Comparison of ENCODE assay signal across 10 cellular contexts in the genomic region with DNA sequence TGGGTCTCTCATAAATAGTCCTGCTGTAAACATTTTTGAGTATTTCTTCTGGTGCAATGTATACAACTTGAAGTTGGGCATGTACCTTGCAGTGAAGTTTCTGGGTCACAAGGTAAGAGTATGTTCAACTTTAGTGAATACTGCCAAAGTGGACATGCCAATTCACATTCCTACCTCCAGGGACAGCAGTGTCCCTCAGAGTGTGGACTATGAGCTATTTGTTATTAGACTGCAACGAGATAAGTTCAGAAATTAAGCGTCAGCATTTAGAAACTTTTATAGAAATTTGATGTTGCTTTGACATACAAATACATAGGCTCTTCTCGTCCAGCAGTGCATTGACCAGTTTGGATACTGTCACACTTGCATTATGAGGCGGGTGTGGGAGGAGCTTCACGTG. TPM values are rescaled to one million over a fixed set of nuclear protein-coding genes. Genes with fewer than 3 reads are reported as not detected.
DNase-seq lines count a peak whose midpoint lies in the region; ATAC-seq and TF ChIP-seq lines count a peak whose summit lies in the region.
"Had no signal": no experiment of that assay in that cellular context is flagged by ENCODE, and none has a peak within 500 bp of the region (broad histone marks: within the 10 kb centered on the region; RNA-seq: fewer than 3 reads in every experiment).

No MANE protein-coding gene starts in this region.

- H3K27me3 ChIP-seq in parathyroid adenoma (ENCODE audit: control insufficient read depth, insufficient read depth, low read length) = no peaks in the 10 kb centered on the region

- no peak overlapping the region for H3K27ac Mint-ChIP-seq in Calu3 (ENCODE audit: unreplicated experiment)

- no peak for TF ChIP-seq POLR2A in NB4 (IDR thresholded peaks at IDR 0.05; ENCODE audit: extremely low read depth, insufficient read length)

- H3K9ac ChIP-seq in parathyroid adenoma = no peak overlapping the region

- H3K4me3 ChIP-seq in NB4 (ENCODE audit: low read depth, low read length) (no peak overlapping the region), epithelial cell of esophagus (ENCODE audit: low read length) (no peak overlapping the region), parathyroid adenoma (ENCODE audit: low read depth, low read length) (no peak overlapping the region)
- H3K4me3 ChIP-seq: HAP-1 had no signal

- peaks cover 12% of the 10 kb centered on the region for H3K36me3 Mint-ChIP-seq in Calu3 (ENCODE audit: insufficient read depth, unreplicated experiment)

- no peaks in the 10 kb centered on the region for H3K79me2 ChIP-seq in parathyroid adenoma

- CTCF ChIA-PET in Calu3 (lab: Charles Lee) = interaction anchor here (1.0 kb wide), 3 partner anchors 49 to 465 kb away, joined by 3 to 6 read pairs (median 4); no protein-coding TSS in a partner anchor

- H3K36me3 ChIP-seq in parathyroid adenoma (ENCODE audit: control insufficient read depth, insufficient read depth, low read length) = no peaks in the 10 kb centered on the region
- H3K36me3 ChIP-seq: HAP-1 had no signal

- no peak overlapping the region for H3K4me3 Mint-ChIP-seq in Calu3 (ENCODE audit: low read depth, unreplicated experiment)

- ATAC-seq in HG03460 (IDR thresholded peaks at IDR 0.05; ENCODE audit: unreplicated experiment) = no peak
- ATAC-seq in GM21825 (IDR thresholded peaks at IDR 0.05; ENCODE audit: unreplicated experiment) = no peak
- no peak for ATAC-seq in HG03280 (IDR thresholded peaks at IDR 0.05; ENCODE audit: unreplicated experiment)

- H3K27me3 Mint-ChIP-seq in Calu3 (ENCODE audit: unreplicated experiment) = peaks cover 14% of the 10 kb centered on the region

- BruUV-seq in Calu3 (replicated peaks; lab: Mats Ljungman, UMichigan) = no TSS peak

- no peak overlapping the region for H3K27ac ChIP-seq in parathyroid adenoma

- no peaks in the 10 kb centered on the region for H3K9me3 ChIP-seq in parathyroid adenoma (ENCODE audit: control insufficient read depth, low read length)
- H3K9me3 ChIP-seq: HAP-1 had no signal

- intact Hi-C loops in Calu3 (cut with micrococcal nuclease; ENCODE audit: unreplicated experiment) = no loop called here

- H3K4me1 ChIP-seq in parathyroid adenoma = no peaks in the 10 kb centered on the region

- H3K4me1 Mint-ChIP-seq in Calu3 (ENCODE audit: low read depth, unreplicated experiment) = peaks cover 51% of the 10 kb centered on the region

- peaks cover 4% of the 10 kb centered on the region for H3K9me3 Mint-ChIP-seq in Calu3 (ENCODE audit: low read depth, unreplicated experiment)

- no peak overlapping the region for H3K4me2 ChIP-seq in parathyroid adenoma (ENCODE audit: low read length)

- DNase-seq in Calu3 (peak; percentile 55), NB4 (ENCODE audit: low read depth) (no peak), epithelial cell of esophagus (ENCODE audit: low read depth) (peak; percentile 28), 8988T (no peak)
- DNase-seq: Kasumi-1 had no signal

- TF ChIP-seq CTCF in Calu3 (IDR thresholded peaks at IDR 0.05; ENCODE audit: unreplicated experiment) (peak; percentile 73), NB4 (IDR thresholded peaks at IDR 0.05; ENCODE audit: low read depth, low read length) (peak; percentile 8), epithelial cell of esophagus (IDR thresholded peaks at IDR 0.05; ENCODE audit: insufficient read depth, low read depth, low read length, missing control alignments) (peak; percentile 60), parathyroid adenoma (IDR thresholded peaks at IDR 0.05) (peak; percentile 72)

- H2AFZ ChIP-seq in parathyroid adenoma = no peak overlapping the region

RNA-seq across cellular contexts. Expression of a gene that starts 7.2 kb away (rescaled TPM):
- 8.8 and 9.5 TPM in 2 replicates for total RNA-seq in Calu3 (2022)

Comparison
In these comparisons a context has a peak if more than half of its experiments do, and no peak if none do; other contexts are left out.
1. DNase-seq: peak in Calu3 (single experiment) and epithelial cell of esophagus (single experiment); none in NB4 (single experiment) and 8988T (single experiment).
2. CTCF ChIP-seq: peak in every context shown above with its lines; median percentile 73 in Calu3; 72 in parathyroid adenoma; 60 in epithelial cell of esophagus; 8 in NB4.